Comparison of ENCODE assay signal across 18 cellular contexts in genomic region chr13:79765331-79765730, GRCh38.
A peak's percentile ranks its signal among the peaks of the same experiment; 100 is the strongest.
DNase-seq lines count a peak whose midpoint lies in the region; ATAC-seq and TF ChIP-seq lines count a peak whose summit lies in the region.
"Had no signal": no experiment of that assay in that cellular context is flagged by ENCODE, and none has a peak within 500 bp of the region (broad histone marks: within the 10 kb centered on the region; RNA-seq: fewer than 3 reads in every experiment).

No MANE protein-coding gene starts in this region.

- no peaks in the 10 kb centered on the region for H3K27me3 Mint-ChIP-seq in progenitor cell of endocrine pancreas

- H3K9me3 Mint-ChIP-seq in progenitor cell of endocrine pancreas (ENCODE audit: low read depth): peaks cover 17% of the 10 kb centered on the region
- H3K9me3 Mint-ChIP-seq: IgD-negative memory B cell had no signal

- H2AFZ ChIP-seq in Loucy (ENCODE audit: low read length): peak overlapping the region; percentile 43; the same call in 1 of the 2 replicates
- H2AFZ ChIP-seq: GM23248 had no signal

- peak overlapping the region; percentile 16 for H3K27ac ChIP-seq in mesodermal cell (ENCODE audit: low read depth, low read length, severe bottlenecking)
- H3K27ac ChIP-seq: BLaER1, GM23248 had no signal

- H3K4me1 ChIP-seq in Loucy (ENCODE audit: insufficient read depth, low read length, poor library complexity, severe bottlenecking): no peaks in the 10 kb centered on the region
- peaks cover 8% of the 10 kb centered on the region for H3K4me1 ChIP-seq in mesodermal cell (ENCODE audit: control insufficient read depth, insufficient read depth, low read length, poor library complexity, severe bottlenecking)
- H3K4me1 ChIP-seq: BLaER1 had no signal

- no peaks in the 10 kb centered on the region for H3K79me2 ChIP-seq in Loucy (ENCODE audit: insufficient read depth, low read length)

- no peaks in the 10 kb centered on the region for H4K20me1 ChIP-seq in Loucy (ENCODE audit: insufficient read depth, low read length, poor library complexity, severe bottlenecking)
- H4K20me1 ChIP-seq: BLaER1 had no signal

- DNase-seq in amniotic epithelial cell (ENCODE audit: low read depth) (peak; percentile 29), progenitor cell of endocrine pancreas (ENCODE audit: low spot score, unreplicated experiment) (no peak), left lobe of liver (ENCODE audit: low spot score) (no peak)
- no peak for DNase-seq in activated CD8-positive, alpha-beta memory T cell treated with anti-CD3 and anti-CD28 coated beads for 24 hours
- DNase-seq: Calu3; CD8-positive, alpha-beta T cell; DMS79 treated with DMSO at 0.1 percent for 48 hours; GF-D8; GM23248; H7; HFFc6; KBM-7 had no signal

- no peaks in the 10 kb centered on the region for H3K9me3 ChIP-seq in Loucy (ENCODE audit: insufficient read depth, low read depth, low read length)
- H3K9me3 ChIP-seq in mesodermal cell (ENCODE audit: control insufficient read depth, low read length): no peaks in the 10 kb centered on the region
- H3K9me3 ChIP-seq: BLaER1 had no signal

- H3K36me3 Mint-ChIP-seq in progenitor cell of endocrine pancreas (ENCODE audit: insufficient read depth): peaks cover 2% of the 10 kb centered on the region
- H3K36me3 Mint-ChIP-seq: CD8-positive, alpha-beta T cell; IgD-negative memory B cell had no signal

- H3K9me2 ChIP-seq in Loucy (replicated peaks; ENCODE audit: low read depth, low read length): no peaks in the 10 kb centered on the region

- no peaks in the 10 kb centered on the region for H3K27me3 ChIP-seq in Loucy (ENCODE audit: insufficient read depth, low read length, poor library complexity, severe bottlenecking)
- H3K27me3 ChIP-seq: BLaER1 had no signal

- peaks cover 10% of the 10 kb centered on the region for H3K4me1 Mint-ChIP-seq in progenitor cell of endocrine pancreas (ENCODE audit: low read depth)
- H3K4me1 Mint-ChIP-seq: IgD-negative memory B cell had no signal

- TF ChIP-seq CTCF in Loucy (conservative IDR thresholded peaks at IDR 0.05; ENCODE audit: low read length) (no peak), progenitor cell of endocrine pancreas (IDR thresholded peaks at IDR 0.05; ENCODE audit: unreplicated experiment) (no peak)

- peak overlapping the region; percentile 1 for H3K27ac Mint-ChIP-seq in progenitor cell of endocrine pancreas
- H3K27ac Mint-ChIP-seq: CD8-positive, alpha-beta T cell; HFFc6 had no signal

- no peak for ATAC-seq in left lobe of liver
- no peak for ATAC-seq in GM21390 (IDR thresholded peaks at IDR 0.05; ENCODE audit: unreplicated experiment)
- ATAC-seq: CD8-positive, alpha-beta T cell; HCT116 had no signal

- H3K4me3 ChIP-seq in Loucy (ENCODE audit: low read length, poor library complexity, severe bottlenecking) (no peak overlapping the region), mesodermal cell (ENCODE audit: extremely low read depth, insufficient read depth, low read length, poor library complexity, severe bottlenecking) (no peak overlapping the region)
- H3K4me3 ChIP-seq: BLaER1, GM23248 had no signal

- no peaks in the 10 kb centered on the region for H3F3A ChIP-seq in Loucy (ENCODE audit: low read depth)

- H3K36me3 ChIP-seq in Loucy (ENCODE audit: insufficient read depth, low read length) (no peaks in the 10 kb centered on the region), mesodermal cell (ENCODE audit: control insufficient read depth, insufficient read depth, low read length) (no peaks in the 10 kb centered on the region)
- H3K36me3 ChIP-seq: BLaER1 had no signal

- no peak overlapping the region for H3K4me2 ChIP-seq in Loucy (ENCODE audit: low read depth, low read length, poor library complexity, severe bottlenecking)
- H3K4me2 ChIP-seq: BLaER1 had no signal

- H3K4me3 Mint-ChIP-seq in progenitor cell of endocrine pancreas (ENCODE audit: low read depth): no peak overlapping the region
- H3K4me3 Mint-ChIP-seq: CD8-positive, alpha-beta T cell; HFFc6; IgD-negative memory B cell had no signal

- H3K9ac ChIP-seq in Loucy (ENCODE audit: low read depth, low read length, poor library complexity, severe bottlenecking): no peak overlapping the region
- H3K9ac ChIP-seq: BLaER1, GM23248 had no signal
